1 cellular context compared by ENCODE assay signal in genomic region chr17:81483085-81483861, GRCh38.
TF ChIP-seq lines count a peak whose summit lies in the region.

No MANE protein-coding gene starts in this region.

TF ChIP-seq in HepG2, 621 proteins besides CTCF, POLR2A, EP300 and RAD21 (continued from another document and continues in another):
- TF ChIP-seq REPIN1 (CRISPR knock-in tag; IDR thresholded peaks at IDR 0.05; ENCODE audit: borderline replicate concordance, low read depth) (no peak), ZNF513 (CRISPR knock-in tag; conservative IDR thresholded peaks at IDR 0.05) (no peak), ZNF430 (CRISPR knock-in tag; IDR thresholded peaks at IDR 0.05) (no peak), ZNF543 (CRISPR knock-in tag; IDR thresholded peaks at IDR 0.05) (no peak), HNRNPUL1 (IDR thresholded peaks at IDR 0.05; ENCODE audit: low read depth, low read length) (no peak), ZFP90 (CRISPR knock-in tag; IDR thresholded peaks at IDR 0.05; ENCODE audit: borderline replicate concordance) (peak; percentile 19; the same call in 1 of the 2 replicates), REXO4 (CRISPR knock-in tag; IDR thresholded peaks at IDR 0.05; ENCODE audit: borderline replicate concordance) (no peak), SP140L (CRISPR knock-in tag; IDR thresholded peaks at IDR 0.05; ENCODE audit: borderline replicate concordance) (no peak), ZGPAT (CRISPR knock-in tag; IDR thresholded peaks at IDR 0.05) (no peak), SIX1 (CRISPR knock-in tag; IDR thresholded peaks at IDR 0.05; ENCODE audit: borderline replicate concordance) (no peak), PTBP1 (IDR thresholded peaks at IDR 0.05; ENCODE audit: low read depth, low read length, poor library complexity, severe bottlenecking) (no peak), MAFG (CRISPR knock-in tag; IDR thresholded peaks at IDR 0.05) (no peak), ZSCAN31 (CRISPR knock-in tag; IDR thresholded peaks at IDR 0.05; ENCODE audit: low read depth) (0 out of 2 replicates have a peak, but pooled peaks have one; percentile 26), KDM5A (IDR thresholded peaks at IDR 0.05; ENCODE audit: borderline replicate concordance, low read length) (no peak), SIN3B (IDR thresholded peaks at IDR 0.05; ENCODE audit: low read length) (no peak), AGO2 (optimal IDR thresholded peaks at IDR 0.05; ENCODE audit: low read depth, low read length) (no peak), JUNB (CRISPR knock-in tag; IDR thresholded peaks at IDR 0.05; ENCODE audit: borderline replicate concordance) (no peak), PPARG (CRISPR knock-in tag; conservative IDR thresholded peaks at IDR 0.05) (no peak), ZNF792 (CRISPR knock-in tag; IDR thresholded peaks at IDR 0.05) (no peak), KDM6A (CRISPR knock-in tag; IDR thresholded peaks at IDR 0.05; ENCODE audit: low read depth) (no peak), ARID3A (IDR thresholded peaks at IDR 0.05; ENCODE audit: low read depth, low read length) (no peak), HBP1 (CRISPR knock-in tag; IDR thresholded peaks at IDR 0.05; ENCODE audit: low read depth) (no peak), ATF7-NPFF (CRISPR knock-in tag; IDR thresholded peaks at IDR 0.05; ENCODE audit: low read depth) (no peak), XRCC5 (optimal IDR thresholded peaks at IDR 0.05; ENCODE audit: low read length) (peak; percentile 10), SRF (IDR thresholded peaks at IDR 0.05; ENCODE audit: low read depth, low read length) (no peak), ZNF749 (CRISPR knock-in tag; IDR thresholded peaks at IDR 0.05; ENCODE audit: borderline replicate concordance) (no peak), MAX (IDR thresholded peaks at IDR 0.05) (peak; percentile 28; the same call in 1 of the 2 replicates), THRA (CRISPR knock-in tag; IDR thresholded peaks at IDR 0.05; ENCODE audit: borderline replicate concordance) (no peak), ZZZ3 (CRISPR knock-in tag; IDR thresholded peaks at IDR 0.05; ENCODE audit: borderline replicate concordance) (no peak), HMGXB3 (CRISPR knock-in tag; IDR thresholded peaks at IDR 0.05; ENCODE audit: borderline replicate concordance) (no peak), HDAC1 (CRISPR knock-in tag; IDR thresholded peaks at IDR 0.05) (0 out of 2 replicates have a peak, but pooled peaks have one; percentile 23), FOXC1 (CRISPR knock-in tag; IDR thresholded peaks at IDR 0.05; ENCODE audit: borderline replicate concordance) (no peak)
- TF ChIP-seq, protein P1, sequence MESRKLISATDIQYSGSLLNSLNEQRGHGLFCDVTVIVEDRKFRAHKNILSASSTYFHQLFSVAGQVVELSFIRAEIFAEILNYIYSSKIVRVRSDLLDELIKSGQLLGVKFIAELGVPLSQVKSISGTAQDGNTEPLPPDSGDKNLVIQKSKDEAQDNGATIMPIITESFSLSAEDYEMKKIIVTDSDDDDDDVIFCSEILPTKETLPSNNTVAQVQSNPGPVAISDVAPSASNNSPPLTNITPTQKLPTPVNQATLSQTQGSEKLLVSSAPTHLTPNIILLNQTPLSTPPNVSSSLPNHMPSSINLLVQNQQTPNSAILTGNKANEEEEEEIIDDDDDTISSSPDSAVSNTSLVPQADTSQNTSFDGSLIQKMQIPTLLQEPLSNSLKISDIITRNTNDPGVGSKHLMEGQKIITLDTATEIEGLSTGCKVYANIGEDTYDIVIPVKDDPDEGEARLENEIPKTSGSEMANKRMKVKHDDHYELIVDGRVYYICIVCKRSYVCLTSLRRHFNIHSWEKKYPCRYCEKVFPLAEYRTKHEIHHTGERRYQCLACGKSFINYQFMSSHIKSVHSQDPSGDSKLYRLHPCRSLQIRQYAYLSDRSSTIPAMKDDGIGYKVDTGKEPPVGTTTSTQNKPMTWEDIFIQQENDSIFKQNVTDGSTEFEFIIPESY (CRISPR knock-in tag; IDR thresholded peaks at IDR 0.05) = peak; percentile 6; the same call in 1 of the 2 replicates
- TF ChIP-seq, protein P2, sequence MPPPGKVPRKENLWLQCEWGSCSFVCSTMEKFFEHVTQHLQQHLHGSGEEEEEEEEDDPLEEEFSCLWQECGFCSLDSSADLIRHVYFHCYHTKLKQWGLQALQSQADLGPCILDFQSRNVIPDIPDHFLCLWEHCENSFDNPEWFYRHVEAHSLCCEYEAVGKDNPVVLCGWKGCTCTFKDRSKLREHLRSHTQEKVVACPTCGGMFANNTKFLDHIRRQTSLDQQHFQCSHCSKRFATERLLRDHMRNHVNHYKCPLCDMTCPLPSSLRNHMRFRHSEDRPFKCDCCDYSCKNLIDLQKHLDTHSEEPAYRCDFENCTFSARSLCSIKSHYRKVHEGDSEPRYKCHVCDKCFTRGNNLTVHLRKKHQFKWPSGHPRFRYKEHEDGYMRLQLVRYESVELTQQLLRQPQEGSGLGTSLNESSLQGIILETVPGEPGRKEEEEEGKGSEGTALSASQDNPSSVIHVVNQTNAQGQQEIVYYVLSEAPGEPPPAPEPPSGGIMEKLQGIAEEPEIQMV (CRISPR knock-in tag; IDR thresholded peaks at IDR 0.05; ENCODE audit: low read depth) = no peak
- TF ChIP-seq, protein P3, sequence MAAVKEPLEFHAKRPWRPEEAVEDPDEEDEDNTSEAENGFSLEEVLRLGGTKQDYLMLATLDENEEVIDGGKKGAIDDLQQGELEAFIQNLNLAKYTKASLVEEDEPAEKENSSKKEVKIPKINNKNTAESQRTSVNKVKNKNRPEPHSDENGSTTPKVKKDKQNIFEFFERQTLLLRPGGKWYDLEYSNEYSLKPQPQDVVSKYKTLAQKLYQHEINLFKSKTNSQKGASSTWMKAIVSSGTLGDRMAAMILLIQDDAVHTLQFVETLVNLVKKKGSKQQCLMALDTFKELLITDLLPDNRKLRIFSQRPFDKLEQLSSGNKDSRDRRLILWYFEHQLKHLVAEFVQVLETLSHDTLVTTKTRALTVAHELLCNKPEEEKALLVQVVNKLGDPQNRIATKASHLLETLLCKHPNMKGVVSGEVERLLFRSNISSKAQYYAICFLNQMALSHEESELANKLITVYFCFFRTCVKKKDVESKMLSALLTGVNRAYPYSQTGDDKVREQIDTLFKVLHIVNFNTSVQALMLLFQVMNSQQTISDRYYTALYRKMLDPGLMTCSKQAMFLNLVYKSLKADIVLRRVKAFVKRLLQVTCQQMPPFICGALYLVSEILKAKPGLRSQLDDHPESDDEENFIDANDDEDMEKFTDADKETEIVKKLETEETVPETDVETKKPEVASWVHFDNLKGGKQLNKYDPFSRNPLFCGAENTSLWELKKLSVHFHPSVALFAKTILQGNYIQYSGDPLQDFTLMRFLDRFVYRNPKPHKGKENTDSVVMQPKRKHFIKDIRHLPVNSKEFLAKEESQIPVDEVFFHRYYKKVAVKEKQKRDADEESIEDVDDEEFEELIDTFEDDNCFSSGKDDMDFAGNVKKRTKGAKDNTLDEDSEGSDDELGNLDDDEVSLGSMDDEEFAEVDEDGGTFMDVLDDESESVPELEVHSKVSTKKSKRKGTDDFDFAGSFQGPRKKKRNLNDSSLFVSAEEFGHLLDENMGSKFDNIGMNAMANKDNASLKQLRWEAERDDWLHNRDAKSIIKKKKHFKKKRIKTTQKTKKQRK (IDR thresholded peaks at IDR 0.05; ENCODE audit: low read length) = no peak
- TF ChIP-seq, protein P4, sequence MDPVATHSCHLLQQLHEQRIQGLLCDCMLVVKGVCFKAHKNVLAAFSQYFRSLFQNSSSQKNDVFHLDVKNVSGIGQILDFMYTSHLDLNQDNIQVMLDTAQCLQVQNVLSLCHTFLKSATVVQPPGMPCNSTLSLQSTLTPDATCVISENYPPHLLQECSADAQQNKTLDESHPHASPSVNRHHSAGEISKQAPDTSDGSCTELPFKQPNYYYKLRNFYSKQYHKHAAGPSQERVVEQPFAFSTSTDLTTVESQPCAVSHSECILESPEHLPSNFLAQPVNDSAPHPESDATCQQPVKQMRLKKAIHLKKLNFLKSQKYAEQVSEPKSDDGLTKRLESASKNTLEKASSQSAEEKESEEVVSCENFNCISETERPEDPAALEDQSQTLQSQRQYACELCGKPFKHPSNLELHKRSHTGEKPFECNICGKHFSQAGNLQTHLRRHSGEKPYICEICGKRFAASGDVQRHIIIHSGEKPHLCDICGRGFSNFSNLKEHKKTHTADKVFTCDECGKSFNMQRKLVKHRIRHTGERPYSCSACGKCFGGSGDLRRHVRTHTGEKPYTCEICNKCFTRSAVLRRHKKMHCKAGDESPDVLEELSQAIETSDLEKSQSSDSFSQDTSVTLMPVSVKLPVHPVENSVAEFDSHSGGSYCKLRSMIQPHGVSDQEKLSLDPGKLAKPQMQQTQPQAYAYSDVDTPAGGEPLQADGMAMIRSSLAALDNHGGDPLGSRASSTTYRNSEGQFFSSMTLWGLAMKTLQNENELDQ (CRISPR knock-in tag; IDR thresholded peaks at IDR 0.05; ENCODE audit: borderline replicate concordance) = no peak
